ENCODE assay signal across 26 cellular contexts in the genomic region with DNA sequence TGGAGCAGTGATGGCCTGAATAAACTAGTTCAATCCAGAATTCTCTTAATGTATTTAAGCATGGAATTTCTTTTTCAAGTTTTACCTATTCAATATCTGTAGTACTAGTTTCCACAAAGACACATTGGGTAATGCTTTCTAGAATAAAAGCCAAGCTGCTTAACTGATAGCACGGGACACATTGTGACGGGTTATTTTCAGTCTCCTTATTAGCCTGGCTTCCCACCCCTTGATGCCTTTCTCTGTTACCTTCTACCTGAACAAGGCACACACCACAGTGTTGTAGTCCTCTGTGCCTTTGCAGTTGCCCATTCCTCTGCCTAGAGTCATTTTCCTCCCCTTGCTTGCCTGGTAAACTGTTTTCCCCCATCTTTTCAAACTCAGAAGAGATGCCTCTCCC.
DNase-seq lines count a peak whose midpoint lies in the region; ATAC-seq, FAIRE-seq and TF ChIP-seq lines count a peak whose summit lies in the region.
"Had no signal": no experiment of that assay in that cellular context is flagged by ENCODE, and none has a peak within 500 bp of the region (broad histone marks: within the 10 kb centered on the region; RNA-seq: fewer than 3 reads in every experiment).

No MANE protein-coding gene starts in this region.

- H3K23ac ChIP-seq in H1 (ENCODE audit: insufficient read length) (no peak overlapping the region), neuronal stem cell (ENCODE audit: low read depth, low read length, poor library complexity) (no peak overlapping the region)

- H3K27me3 ChIP-seq in right atrium auricular region = no peaks in the 10 kb centered on the region
- H3K27me3 ChIP-seq in H1 (replicated peaks in 1 of 4; ENCODE audit: control insufficient read depth in 3 of 4, extremely low read depth in 1 of 4, insufficient read depth in 3 of 4, low read length in 3 of 4) = no peaks in the 10 kb centered on the region
- no peaks in the 10 kb centered on the region for H3K27me3 ChIP-seq in neuronal stem cell (ENCODE audit: control insufficient read depth in 3 of 3, insufficient read depth in 3 of 3, low read depth in 1 of 3, low read length in 3 of 3)
- H3K27me3 ChIP-seq: BE2C, BLaER1 had no signal

- no peak overlapping the region for H2BK20ac ChIP-seq in H1 (ENCODE audit: low read length)

- no peak overlapping the region for H2BK5ac ChIP-seq in H1 (ENCODE audit: low read depth, low read length)
- H2BK5ac ChIP-seq in neuronal stem cell (ENCODE audit: low read length) = no peak overlapping the region

- H3K9me3 ChIP-seq in right atrium auricular region (no peaks in the 10 kb centered on the region), H1 (ENCODE audit: insufficient read depth in 2 of 2, low read depth in 1 of 2, low read length in 1 of 2) (no peaks in the 10 kb centered on the region), neuronal stem cell (replicated peaks in 1 of 2; ENCODE audit: control insufficient read depth in 2 of 2, insufficient read depth in 1 of 2, low read depth in 1 of 2, low read length in 2 of 2) (peaks cover 0 to 2% of the 10 kb centered on the region in 2 donors)
- H3K9me3 ChIP-seq: BE2C, BLaER1 had no signal

- no peak for DNase-seq in left ventricle myocardium superior
- DNase-seq in right atrium auricular region (ENCODE audit: low spot score) = no peak
- no peak for DNase-seq in H1 (ENCODE audit: low read depth in 1 of 2, low spot score in 2 of 2)
- DNase-seq in neuronal stem cell (ENCODE audit: low spot score) = no peak
- no peak for DNase-seq in LoVo (ENCODE audit: low spot score)
- DNase-seq: 8988T; ACHN; BE2C; C1 segment of cervical spinal cord; CD4-positive, alpha-beta memory T cell; CD4-positive, CD25-positive, alpha-beta regulatory T cell; CD8-positive, alpha-beta memory T cell; COR-L47; DMS 273 treated with DMSO at 0.1 percent for 48 hours; DMS153; DMS53; DMS79; DND-41; EL; GDM1 had no signal

- no peaks in the 10 kb centered on the region for H3K36me3 ChIP-seq in right atrium auricular region
- H3K36me3 ChIP-seq in H1 (ENCODE audit: control insufficient read depth in 2 of 4, insufficient read depth in 4 of 4, low read length in 3 of 4) = no peaks in the 10 kb centered on the region
- H3K36me3 ChIP-seq in neuronal stem cell (replicated peaks in 1 of 2; ENCODE audit: control insufficient read depth in 2 of 2, insufficient read depth in 2 of 2, low read length in 2 of 2) = no peaks in the 10 kb centered on the region
- H3K36me3 ChIP-seq: BE2C, BLaER1 had no signal

- H2BK15ac ChIP-seq in H1 (ENCODE audit: low read length) (no peak overlapping the region), neuronal stem cell (ENCODE audit: low read length) (no peak overlapping the region)

- no peak for TF ChIP-seq POLR2A in H1 (IDR thresholded peaks at IDR 0.05; ENCODE audit: control extremely low read depth in 1 of 2, low read depth in 2 of 2, low read length in 2 of 2)

- H2BK12ac ChIP-seq in H1 (ENCODE audit: low read depth, low read length) (no peak overlapping the region), neuronal stem cell (ENCODE audit: low read length) (no peak overlapping the region)

- H3K79me1 ChIP-seq in H1 (ENCODE audit: low read depth, low read length) = no peaks in the 10 kb centered on the region
- no peaks in the 10 kb centered on the region for H3K79me1 ChIP-seq in neuronal stem cell (ENCODE audit: low read depth, low read length)

- no peak overlapping the region for H2AK5ac ChIP-seq in H1 (ENCODE audit: low read depth, low read length)
- H2AK5ac ChIP-seq in neuronal stem cell (ENCODE audit: low read depth, low read length) = no peak overlapping the region

- no peaks in the 10 kb centered on the region for H3K4me1 ChIP-seq in right atrium auricular region
- peaks cover 0 to 3% (median 0%) of the 10 kb centered on the region in 4 experiments; a peak in 1 of 7 replicates for H3K4me1 ChIP-seq in H1 (replicated peaks in 1 of 4; ENCODE audit: control insufficient read depth in 3 of 4, insufficient read depth in 4 of 4, low read length in 3 of 4)
- peaks cover 0 to 2% of the 10 kb centered on the region in 2 donors for H3K4me1 ChIP-seq in neuronal stem cell (ENCODE audit: control insufficient read depth in 2 of 2, insufficient read depth in 1 of 2, low read depth in 1 of 2, low read length in 2 of 2)
- H3K4me1 ChIP-seq: BE2C, BLaER1 had no signal

- H3K9ac ChIP-seq in H1 (replicated peaks in 1 of 4; ENCODE audit: extremely low read depth in 1 of 4, low read depth in 3 of 4, low read length in 3 of 4) = no peak overlapping the region
- H3K9ac ChIP-seq in neuronal stem cell (ENCODE audit: low read depth, low read length, poor library complexity) = no peak overlapping the region
- H3K9ac ChIP-seq: BLaER1 had no signal

- H3K14ac ChIP-seq in H1 (ENCODE audit: insufficient read length) (no peak overlapping the region), neuronal stem cell (ENCODE audit: low read length) (no peak overlapping the region)

- no peaks in the 10 kb centered on the region for H3K23me2 ChIP-seq in H1 (ENCODE audit: low read depth, low read length)

- H4K8ac ChIP-seq in H1 (ENCODE audit: extremely low read depth, insufficient read depth, low read length) = no peak overlapping the region
- no peak overlapping the region for H4K8ac ChIP-seq in neuronal stem cell (ENCODE audit: low read depth, low read length)

- H3K27ac ChIP-seq in right atrium auricular region = no peak overlapping the region
- H3K27ac ChIP-seq in H1 (ENCODE audit: low read depth, low read length) = no peak overlapping the region
- no peak overlapping the region for H3K27ac ChIP-seq in neuronal stem cell (replicated peaks; ENCODE audit: low read length)
- H3K27ac ChIP-seq: BLaER1 had no signal

- H2BK120ac ChIP-seq in H1 (replicated peaks; ENCODE audit: low read depth, low read length) (no peak overlapping the region), neuronal stem cell (ENCODE audit: low read depth, low read length) (no peak overlapping the region)

- ATAC-seq in left ventricle myocardium superior = peak; percentile 78
- ATAC-seq in HG02623 (IDR thresholded peaks at IDR 0.05; ENCODE audit: unreplicated experiment) = no peak
- ATAC-seq: GM12878 had no signal

- H3K4ac ChIP-seq in H1 (replicated peaks; ENCODE audit: insufficient read length, low read depth, low read length) (no peak overlapping the region), neuronal stem cell (ENCODE audit: low read length) (no peak overlapping the region)

- intact Hi-C loops in left ventricle myocardium superior (cut with micrococcal nuclease) = no loop called here

- TF ChIP-seq CTCF in right atrium auricular region (IDR thresholded peaks at IDR 0.05) = no peak
- TF ChIP-seq CTCF in H1 (IDR thresholded peaks at IDR 0.05; ENCODE audit: control extremely low read depth in 1 of 3, insufficient read depth in 1 of 3, low read depth in 1 of 3, low read length in 3 of 3) = no peak

- H3K18ac ChIP-seq in H1 (ENCODE audit: extremely low read depth, low read length) = no peak overlapping the region
- no peak overlapping the region for H3K18ac ChIP-seq in neuronal stem cell (ENCODE audit: low read length)

- H3K56ac ChIP-seq in H1 (replicated peaks; ENCODE audit: insufficient read length, low read depth, low read length) = no peak overlapping the region

- POLR2A ChIA-PET in H1 (lab: Charles Lee; ENCODE audit: partially characterized antibody) = no interaction called here

- H4K5ac ChIP-seq in H1 (ENCODE audit: insufficient read length, low read depth, low read length) = no peak overlapping the region

- H3K4me3 ChIP-seq in right atrium auricular region (no peak overlapping the region), H1 (ENCODE audit: extremely low read depth in 1 of 4, insufficient read depth in 2 of 4, low read depth in 3 of 4, low read length in 4 of 4) (no peak overlapping the region), neuronal stem cell (ENCODE audit: low read length in 2 of 2) (no peak overlapping the region)
- H3K4me3 ChIP-seq: BLaER1, GM12878 had no signal

- 97% methylated on average over 2 of the region's 2 CpGs; no CpG with 5 or more reads in 1 of the 2 experiments for WGBS in H1 (ENCODE audit: extremely low coverage in 1 of 2, insufficient coverage in 1 of 2, insufficient read length in 1 of 2, insufficient replicate concordance in 2 of 2, low coverage in 1 of 2, low lambda C conversion rate in 2 of 2, missing lambda C conversion rate in 1 of 2), 2 experiments
- no CpG with 5 or more reads among the region's 2 CpGs for WGBS in neuronal stem cell (ENCODE audit: extremely low coverage in 2 of 2, insufficient read length in 2 of 2, insufficient replicate concordance in 1 of 2), 2 donors

- no peaks in the 10 kb centered on the region for H3K79me2 ChIP-seq in H1 (ENCODE audit: control insufficient read depth in 1 of 2, insufficient read depth in 2 of 2, low read length in 2 of 2)

- TF ChIP-seq EP300 in H1 (IDR thresholded peaks at IDR 0.05; ENCODE audit: borderline replicate concordance in 1 of 2, low read depth in 2 of 2, low read length in 2 of 2) = no peak

- H2AFZ ChIP-seq in H1 (ENCODE audit: low read length) (0 out of 2 replicates have a peak overlapping the region, but pooled peaks have one; percentile 18), neuronal stem cell (ENCODE audit: low read length) (peak overlapping the region; percentile 8)

- H3K4me2 ChIP-seq in H1 (ENCODE audit: insufficient read depth in 1 of 2, low read depth in 2 of 2, low read length in 2 of 2) (no peak overlapping the region), neuronal stem cell (ENCODE audit: insufficient read depth, low read length, poor library complexity, severe bottlenecking) (no peak overlapping the region)
- H3K4me2 ChIP-seq: BLaER1 had no signal

- H4K91ac ChIP-seq in H1 (replicated peaks; ENCODE audit: insufficient read length, low read length) (no peak overlapping the region), neuronal stem cell (ENCODE audit: low read depth, low read length, poor library complexity) (no peak overlapping the region)

- no peak for FAIRE-seq in H1 (lab: Jason Lieb, UNC)
- FAIRE-seq: A204.1, GM12878, GM12892, GM18507 had no signal

- TF ChIP-seq RAD21 in H1 (IDR thresholded peaks at IDR 0.05 in 1 of 2, conservative IDR thresholded peaks at IDR 0.05 in 1 of 2; ENCODE audit: low read depth in 2 of 2, low read length in 2 of 2) = no peak

- CTCF ChIA-PET in H1 (lab: Charles Lee; ENCODE audit: partially characterized antibody) = interaction anchor here (0.6 to 1.6 kb wide), 2 partner anchors 24 to 1431 kb away, joined by 3 to 4 read pairs; no protein-coding TSS in a partner anchor

- no peaks in the 10 kb centered on the region for H4K20me1 ChIP-seq in H1 (replicated peaks in 1 of 2; ENCODE audit: control insufficient read depth in 1 of 2, insufficient read depth in 2 of 2, low read length in 2 of 2)
- H4K20me1 ChIP-seq: BLaER1 had no signal

TF ChIP-seq in H1, 55 proteins besides CTCF, POLR2A, EP300 and RAD21 (continues in another document):
- no peak for TF ChIP-seq MAX (IDR thresholded peaks at IDR 0.05)
- no peak for TF ChIP-seq RBBP5 (IDR thresholded peaks at IDR 0.05; ENCODE audit: borderline replicate concordance, low read depth, low read length)
- no peak for TF ChIP-seq CHD2 (IDR thresholded peaks at IDR 0.05; ENCODE audit: low read length)
- no peak for TF ChIP-seq SP1 (IDR thresholded peaks at IDR 0.05; ENCODE audit: low read depth, low read length)
